Comparison of ENCODE assay signal across 19 cellular contexts in the genomic region with DNA sequence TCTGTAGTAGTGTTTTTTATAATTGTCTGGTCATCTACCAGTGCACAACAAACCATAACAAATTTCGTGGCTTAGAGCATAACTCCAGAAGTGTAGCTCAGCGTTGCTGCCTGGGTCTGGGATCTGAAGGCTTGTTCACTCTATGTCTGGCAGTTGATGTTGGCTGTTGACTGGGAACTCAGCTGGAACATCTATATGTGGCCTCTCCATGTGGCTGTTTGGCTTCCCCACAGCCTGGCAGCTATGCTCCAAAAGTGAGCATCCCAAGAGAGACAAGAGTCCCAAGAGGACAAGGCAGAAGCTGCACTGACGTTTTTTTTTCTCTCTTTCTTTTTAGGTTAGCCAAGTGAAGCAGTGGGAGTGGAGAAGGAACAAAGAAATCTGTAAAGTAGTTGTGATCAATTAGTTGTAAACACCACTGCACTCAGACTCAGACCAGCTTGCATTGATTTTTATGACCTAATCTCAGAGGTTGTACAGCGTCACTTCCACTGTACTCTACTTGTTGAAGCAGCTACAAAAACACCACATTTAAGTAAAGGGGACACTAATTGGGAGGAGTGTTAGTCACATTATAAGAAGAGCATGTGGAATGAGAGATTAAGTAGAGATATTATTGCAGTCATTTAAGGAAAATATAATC. TPM values are rescaled to one million over a fixed set of nuclear protein-coding genes. Genes with fewer than 3 reads are reported as not detected.
DNase-seq lines count a peak whose midpoint lies in the region; ATAC-seq and TF ChIP-seq lines count a peak whose summit lies in the region.
"Had no signal": no experiment of that assay in that cellular context is flagged by ENCODE, and none has a peak within 500 bp of the region (broad histone marks: within the 10 kb centered on the region; RNA-seq: fewer than 3 reads in every experiment).

No MANE protein-coding gene starts in this region.

- peak overlapping the region; percentile 1 for H3K27ac Mint-ChIP-seq in glutamatergic neuron (ENCODE audit: unreplicated experiment)
- H3K27ac Mint-ChIP-seq in naive thymus-derived CD8-positive, alpha-beta T cell: no peak overlapping the region
- H3K27ac Mint-ChIP-seq in activated CD8-positive, alpha-beta T cell treated with anti-CD3 and anti-CD28 coated beads, Interleukin-2, amount 10 ng/mL, durations not matched to agents 7 days and 5 days: no peak overlapping the region
- H3K27ac Mint-ChIP-seq: activated CD8-positive, alpha-beta T cell treated with anti-CD3 and anti-CD28 coated beads for 36 hours; activated T-helper 17 cell treated with anti-CD3 and anti-CD28 coated beads, Interleukin-2, amount 50 U/mL, for 72 hours had no signal

- no peaks in the 10 kb centered on the region for H3K27me3 ChIP-seq in smooth muscle cell (ENCODE audit: low read depth)

- H3K4me2 ChIP-seq in smooth muscle cell: no peak overlapping the region

- peaks cover 12% of the 10 kb centered on the region for H3F3A ChIP-seq in smooth muscle cell (ENCODE audit: low read depth)

- H3K36me3 Mint-ChIP-seq in glutamatergic neuron (ENCODE audit: unreplicated experiment): no peaks in the 10 kb centered on the region
- no peaks in the 10 kb centered on the region for H3K36me3 Mint-ChIP-seq in naive thymus-derived CD8-positive, alpha-beta T cell
- peaks cover 9% of the 10 kb centered on the region for H3K36me3 Mint-ChIP-seq in activated CD8-positive, alpha-beta T cell treated with anti-CD3 and anti-CD28 coated beads, Interleukin-2, amount 10 ng/mL, durations not matched to agents 7 days and 5 days (ENCODE audit: low read depth)

- peaks cover 9% of the 10 kb centered on the region for H3K9me3 Mint-ChIP-seq in glutamatergic neuron (ENCODE audit: unreplicated experiment)
- peaks cover 0 to 6% (median 0%) of the 10 kb centered on the region in 9 donors for H3K9me3 Mint-ChIP-seq in naive thymus-derived CD8-positive, alpha-beta T cell
- H3K9me3 Mint-ChIP-seq in activated CD8-positive, alpha-beta T cell treated with anti-CD3 and anti-CD28 coated beads, Interleukin-2, amount 10 ng/mL, durations not matched to agents 7 days and 5 days (ENCODE audit: insufficient read depth): peaks cover 3% of the 10 kb centered on the region
- H3K9me3 Mint-ChIP-seq: activated T-helper 17 cell treated with anti-CD3 and anti-CD28 coated beads, Interleukin-2, amount 50 U/mL, for 72 hours had no signal

- ATAC-seq in naive thymus-derived CD8-positive, alpha-beta T cell: no peak
- ATAC-seq in activated CD8-positive, alpha-beta T cell treated with anti-CD3 and anti-CD28 coated beads, Interleukin-2, amount 10 ng/mL, durations not matched to agents 7 days and 5 days: no peak
- ATAC-seq: activated CD8-positive, alpha-beta T cell treated with anti-CD3 and anti-CD28 coated beads for 36 hours; activated T-helper 17 cell treated with anti-CD3 and anti-CD28 coated beads, Interleukin-2, amount 50 U/mL, for 72 hours; mucosa of descending colon; right cardiac atrium; upper lobe of right lung had no signal

- DNase-seq in NCI-H1417 (lab: John Stamatoyannopoulos, UW) (peak in 2 of 3 experiments; percentile 4 to 42), NCI-H1417 treated with DMSO at 0.1 percent for 48 hours (lab: John Stamatoyannopoulos, UW) (no peak), NCI-H69 (lab: John Stamatoyannopoulos, UW) (peak; percentile 62), glutamatergic neuron (no peak), smooth muscle cell (lab: John Stamatoyannopoulos, UW; ENCODE audit: unreplicated experiment) (no peak), 8988T (no peak)
- no peak for DNase-seq in naive thymus-derived CD8-positive, alpha-beta T cell
- no peak for DNase-seq in activated CD8-positive, alpha-beta T cell treated with anti-CD3 and anti-CD28 coated beads, Interleukin-2, amount 10 ng/mL, durations not matched to agents 7 days and 5 days
- DNase-seq: activated CD8-positive, alpha-beta T cell treated with anti-CD3 and anti-CD28 coated beads for 36 hours; amniotic stem cell; head of caudate nucleus; kidney glomerular epithelial cell; mucosa of descending colon; NCI-H1048; NCI-H774; right cardiac atrium; stimulated activated CD4-positive, alpha-beta T cell treated with anti-CD3 and anti-CD28 coated beads, Interleukin-4, amount 100 ng/mL, for 1 hour; upper lobe of right lung had no signal

- POLR2A ChIA-PET in naive thymus-derived CD8-positive, alpha-beta T cell (lab: Charles Lee): no interaction called here
- POLR2A ChIA-PET in activated CD8-positive, alpha-beta T cell treated with anti-CD3 and anti-CD28 coated beads, Interleukin-2, amount 10 ng/mL, durations not matched to agents 7 days and 5 days (lab: Charles Lee): interaction anchor here (0.6 kb wide), 1 partner anchor 647 kb away, joined by 5 read pairs; no protein-coding TSS in a partner anchor

- no peak for TF ChIP-seq CTCF in glutamatergic neuron (IDR thresholded peaks at IDR 0.05; ENCODE audit: partially characterized antibody, unreplicated experiment)
- TF ChIP-seq CTCF in smooth muscle cell (IDR thresholded peaks at IDR 0.05; ENCODE audit: borderline replicate concordance, insufficient read depth, poor library complexity, severe bottlenecking): no peak

- no peaks in the 10 kb centered on the region for H3K9me3 ChIP-seq in smooth muscle cell (replicated peaks; ENCODE audit: low read depth)
- H3K9me3 ChIP-seq: mucosa of descending colon, upper lobe of right lung had no signal

- H4K20me1 ChIP-seq in smooth muscle cell (ENCODE audit: low read depth): no peaks in the 10 kb centered on the region

- H3K36me3 ChIP-seq in smooth muscle cell (ENCODE audit: low read depth): no peaks in the 10 kb centered on the region
- H3K36me3 ChIP-seq: upper lobe of right lung had no signal

- H3K4me3 Mint-ChIP-seq in glutamatergic neuron (ENCODE audit: unreplicated experiment): peak overlapping the region; percentile 25
- peak overlapping the region in 5 of 10 donors; percentile 11 to 91 (median 34) for H3K4me3 Mint-ChIP-seq in naive thymus-derived CD8-positive, alpha-beta T cell
- H3K4me3 Mint-ChIP-seq in activated CD8-positive, alpha-beta T cell treated with anti-CD3 and anti-CD28 coated beads, Interleukin-2, amount 10 ng/mL, durations not matched to agents 7 days and 5 days: no peak overlapping the region
- H3K4me3 Mint-ChIP-seq: activated CD8-positive, alpha-beta T cell treated with anti-CD3 and anti-CD28 coated beads for 36 hours; activated T-helper 17 cell treated with anti-CD3 and anti-CD28 coated beads, Interleukin-2, amount 50 U/mL, for 72 hours had no signal

- CTCF ChIA-PET in activated CD8-positive, alpha-beta T cell treated with anti-CD3 and anti-CD28 coated beads, Interleukin-2, amount 10 ng/mL, durations not matched to agents 7 days and 5 days (lab: Charles Lee): interaction anchor here (1.2 to 1.5 kb wide), 2 partner anchors 10 to 11 kb away, joined by 3 read pairs; no protein-coding TSS in a partner anchor

- peaks cover 11% of the 10 kb centered on the region for H3K4me1 Mint-ChIP-seq in glutamatergic neuron (ENCODE audit: low read depth, unreplicated experiment)
- H3K4me1 Mint-ChIP-seq in naive thymus-derived CD8-positive, alpha-beta T cell: peaks cover 4 to 15% (median 9%) of the 10 kb centered on the region in 4 donors
- peaks cover 16% of the 10 kb centered on the region for H3K4me1 Mint-ChIP-seq in activated CD8-positive, alpha-beta T cell treated with anti-CD3 and anti-CD28 coated beads, Interleukin-2, amount 10 ng/mL, durations not matched to agents 7 days and 5 days (ENCODE audit: low read depth)

- no peak overlapping the region for H2AFZ ChIP-seq in smooth muscle cell (ENCODE audit: low read depth)

- no peak overlapping the region for H3K9ac ChIP-seq in smooth muscle cell (ENCODE audit: low read depth)

- H3K79me2 ChIP-seq in smooth muscle cell (ENCODE audit: low read depth): no peaks in the 10 kb centered on the region

- H3K4me3 ChIP-seq in smooth muscle cell: no peak overlapping the region
- H3K4me3 ChIP-seq: mucosa of descending colon, upper lobe of right lung had no signal

- H3K27ac ChIP-seq in smooth muscle cell (ENCODE audit: low read depth): peak overlapping the region; percentile 6
- H3K27ac ChIP-seq: upper lobe of right lung had no signal

- H3K27me3 Mint-ChIP-seq in glutamatergic neuron (ENCODE audit: unreplicated experiment): no peaks in the 10 kb centered on the region
- H3K27me3 Mint-ChIP-seq in naive thymus-derived CD8-positive, alpha-beta T cell: peaks cover 8 to 17% (median 12%) of the 10 kb centered on the region in 5 donors
- peaks cover 17% of the 10 kb centered on the region for H3K27me3 Mint-ChIP-seq in activated CD8-positive, alpha-beta T cell treated with anti-CD3 and anti-CD28 coated beads, Interleukin-2, amount 10 ng/mL, durations not matched to agents 7 days and 5 days (ENCODE audit: low read depth)

- peaks cover 17% of the 10 kb centered on the region for H3K4me1 ChIP-seq in smooth muscle cell (ENCODE audit: low read depth)

- 63% methylated on average over 4 of the region's 4 CpGs for WGBS in smooth muscle cell (ENCODE audit: low lambda C conversion rate)

RNA-seq across cellular contexts. Expression of a gene that starts 2.5 kb away (rescaled TPM):
- 15.9 TPM for total RNA-seq in glutamatergic neuron (ENCODE audit: unreplicated experiment)
- total RNA-seq in smooth muscle cell: 20.0 and 23.8 TPM in 2 replicates
- polyA plus RNA-seq in smooth muscle cell: 17.0 and 22.4 TPM in 2 replicates
- total RNA-seq in naive thymus-derived CD8-positive, alpha-beta T cell: not detected
- polyA plus RNA-seq in naive thymus-derived CD8-positive, alpha-beta T cell: not detected
- total RNA-seq in activated CD8-positive, alpha-beta T cell treated with anti-CD3 and anti-CD28 coated beads, Interleukin-2, amount 10 ng/mL, durations not matched to agents 7 days and 5 days: not detected

RNA-seq across cellular contexts. Expression of a gene that starts 11.3 kb away (rescaled TPM):
- total RNA-seq in glutamatergic neuron (ENCODE audit: unreplicated experiment) (17.7 TPM), smooth muscle cell (56.5 and 59.0 TPM in 2 replicates)
- 69.2 and 72.9 TPM in 2 replicates for polyA plus RNA-seq in smooth muscle cell
- total RNA-seq in naive thymus-derived CD8-positive, alpha-beta T cell: 10 to 100 TPM; 17.6 to 17.9 TPM
- polyA plus RNA-seq in naive thymus-derived CD8-positive, alpha-beta T cell: 10 to 100 TPM; 16.4 to 18.9 (median 18.5) TPM
- total RNA-seq in activated CD8-positive, alpha-beta T cell treated with anti-CD3 and anti-CD28 coated beads, Interleukin-2, amount 10 ng/mL, durations not matched to agents 7 days and 5 days: 10 to 100 TPM; 28.2 to 29.8 TPM

Comparison
In these comparisons a context has a peak if more than half of its experiments do, and no peak if none do; other contexts are left out.
1. DNase-seq: peak in NCI-H1417 (2 of 3) and NCI-H69 (single experiment); none in NCI-H1417 treated with DMSO at 0.1 percent for 48 hours (single experiment), glutamatergic neuron (single experiment), smooth muscle cell (single experiment), 8988T (single experiment), naive thymus-derived CD8-positive, alpha-beta T cell (0 of 10) and activated CD8-positive, alpha-beta T cell treated with anti-CD3 and anti-CD28 coated beads, Interleukin-2, amount 10 ng/mL, durations not matched to agents 7 days and 5 days (single experiment).
2. RNA of a gene that starts 2.5 kb away (total RNA-seq): 20.0 to 23.8 TPM in smooth muscle cell and 15.9 TPM in glutamatergic neuron (single experiment); not detected in activated CD8-positive, alpha-beta T cell treated with anti-CD3 and anti-CD28 coated beads, Interleukin-2, amount 10 ng/mL, durations not matched to agents 7 days and 5 days and not detected in naive thymus-derived CD8-positive, alpha-beta T cell; every median in the first group is over 10 times any median in the second.